Comparison of ENCODE assay signal across 25 cellular contexts in genomic region chr2:48724278-48724677, GRCh38. TPM values are rescaled to one million over a fixed set of nuclear protein-coding genes. Genes with fewer than 3 reads are reported as not detected.
DNase-seq lines count a peak whose midpoint lies in the region; ATAC-seq and TF ChIP-seq lines count a peak whose summit lies in the region.
"Had no signal": no experiment of that assay in that cellular context is flagged by ENCODE, and none has a peak within 500 bp of the region (broad histone marks: within the 10 kb centered on the region; RNA-seq: fewer than 3 reads in every experiment).

No MANE protein-coding gene starts in this region.

- H3K9me3 ChIP-seq in GM23248 (ENCODE audit: low read depth), result no peaks in the 10 kb centered on the region
- no peaks in the 10 kb centered on the region for H3K9me3 ChIP-seq in esophagus muscularis mucosa
- H3K9me3 ChIP-seq: A549; BE2C; BLaER1 treated with 17β-estradiol and CSF1 and Interleukin-3, amounts not matched to agents 10 nM and 100 nM had no signal

- H3K4me1 ChIP-seq in GM23248 (ENCODE audit: insufficient read depth) (peaks cover 26% of the 10 kb centered on the region), esophagus muscularis mucosa (peaks cover 15 to 66% (median 58%) of the 10 kb centered on the region in 4 donors)
- H3K4me1 ChIP-seq: A549; BE2C; BLaER1 treated with 17β-estradiol and CSF1 and Interleukin-3, amounts not matched to agents 10 nM and 100 nM had no signal

- H3K4me3 ChIP-seq in GM23248 (no peak overlapping the region), esophagus muscularis mucosa (no peak overlapping the region)
- H3K4me3 ChIP-seq: A549; BLaER1 treated with 17β-estradiol and CSF1 and Interleukin-3, amounts not matched to agents 10 nM and 100 nM; GM12878; GM23338 had no signal

- no peaks in the 10 kb centered on the region for H4K20me1 ChIP-seq in GM23248 (ENCODE audit: insufficient read depth)
- H4K20me1 ChIP-seq: BLaER1 treated with 17β-estradiol and CSF1 and Interleukin-3, amounts not matched to agents 10 nM and 100 nM had no signal

- H3K27me3 Mint-ChIP-seq in activated T-helper 2 cell treated with anti-CD3 and anti-CD28 coated beads, Interferon-gamma antibody, Interleukin-2, Interleukin-4, amounts not matched to agents 10 μg/mL and 5 μg/mL and 100 μg/mL, durations not matched to agents 14 hours and 24 hours and 36 hours (ENCODE audit: low read depth), result no peaks in the 10 kb centered on the region
- H3K27me3 Mint-ChIP-seq: CD8-positive, alpha-beta memory T cell had no signal

- no peaks in the 10 kb centered on the region for H3K4me1 Mint-ChIP-seq in activated T-helper 2 cell treated with anti-CD3 and anti-CD28 coated beads, Interferon-gamma antibody, Interleukin-2, Interleukin-4, amounts not matched to agents 10 μg/mL and 5 μg/mL and 100 μg/mL, durations not matched to agents 14 hours and 24 hours and 36 hours (ENCODE audit: low read depth)
- H3K4me1 Mint-ChIP-seq: CD14-positive monocyte; CD8-positive, alpha-beta memory T cell had no signal

- WGBS in GM23248 (ENCODE audit: low coverage in 1 of 2, low lambda C conversion rate in 2 of 2, missing lambda C conversion rate in 2 of 2), 2 experiments, result 63 to 66% methylated on average over 2 of the region's 2 CpGs
- WGBS in esophagus muscularis mucosa, result 59% methylated on average over 2 of the region's 2 CpGs

- no peaks in the 10 kb centered on the region for H3K9me3 Mint-ChIP-seq in activated T-helper 2 cell treated with anti-CD3 and anti-CD28 coated beads, Interferon-gamma antibody, Interleukin-2, Interleukin-4, amounts not matched to agents 10 μg/mL and 5 μg/mL and 100 μg/mL, durations not matched to agents 14 hours and 24 hours and 36 hours
- H3K9me3 Mint-ChIP-seq: CD4-positive, alpha-beta T cell; CD8-positive, alpha-beta memory T cell; GM23338; H9 had no signal

- no peak overlapping the region for H2AFZ ChIP-seq in GM23248
- H2AFZ ChIP-seq: GM23338 had no signal

- no peak overlapping the region for H3K4me3 Mint-ChIP-seq in activated T-helper 2 cell treated with anti-CD3 and anti-CD28 coated beads, Interferon-gamma antibody, Interleukin-2, Interleukin-4, amounts not matched to agents 10 μg/mL and 5 μg/mL and 100 μg/mL, durations not matched to agents 14 hours and 24 hours and 36 hours (ENCODE audit: low read depth)
- H3K4me3 Mint-ChIP-seq: CD14-positive monocyte; CD4-positive, alpha-beta T cell; CD8-positive, alpha-beta memory T cell; GM23338; H9 had no signal

- TF ChIP-seq CTCF in esophagus muscularis mucosa (IDR thresholded peaks at IDR 0.05), result no peak

- no peaks in the 10 kb centered on the region for H3K27me3 ChIP-seq in GM23248 (replicated peaks; ENCODE audit: insufficient read depth)
- no peaks in the 10 kb centered on the region for H3K27me3 ChIP-seq in esophagus muscularis mucosa
- H3K27me3 ChIP-seq: BE2C; BLaER1 treated with 17β-estradiol and CSF1 and Interleukin-3, amounts not matched to agents 10 nM and 100 nM had no signal

- no peak for DNase-seq in Right ventricle myocardium inferior (ENCODE audit: missing footprints)
- DNase-seq in left cardiac atrium, result no peak
- peak; percentile 26 for DNase-seq in GM23248
- DNase-seq in esophagus muscularis mucosa (ENCODE audit: extremely low spot score), result no peak
- DNase-seq in medulla oblongata (ENCODE audit: extremely low spot score), result peak; percentile 25
- no peak for DNase-seq in activated T-helper 2 cell treated with anti-CD3 and anti-CD28 coated beads, Interferon-gamma antibody, Interleukin-2, Interleukin-4, amounts not matched to agents 10 μg/mL and 5 μg/mL and 100 μg/mL, durations not matched to agents 14 hours and 24 hours and 36 hours (ENCODE audit: low spot score)
- no peak for DNase-seq in NCI-H1436 (lab: John Stamatoyannopoulos, UW)
- DNase-seq: 8988T; ACHN; AML-193; BE2C; CD4-positive, alpha-beta T cell; CD8-positive, alpha-beta memory T cell; DMS 273 treated with DMSO at 0.1 percent for 48 hours; DMS79; EL; GDM1; H9 had no signal

- H3K79me2 ChIP-seq in GM23248 (ENCODE audit: insufficient read depth), result no peaks in the 10 kb centered on the region

- no peak overlapping the region for H3K27ac Mint-ChIP-seq in activated T-helper 2 cell treated with anti-CD3 and anti-CD28 coated beads, Interferon-gamma antibody, Interleukin-2, Interleukin-4, amounts not matched to agents 10 μg/mL and 5 μg/mL and 100 μg/mL, durations not matched to agents 14 hours and 24 hours and 36 hours
- H3K27ac Mint-ChIP-seq: CD14-positive monocyte; CD4-positive, alpha-beta T cell; CD8-positive, alpha-beta memory T cell; GM23338; H9 had no signal

- peak; percentile 46 for ATAC-seq in Right ventricle myocardium inferior
- no peak for ATAC-seq in left cardiac atrium
- ATAC-seq: A549, GM12878, GM23338, HCT116 had no signal

- H3K4me2 ChIP-seq in GM23248 (ENCODE audit: unreplicated experiment), result peak overlapping the region; percentile 29
- H3K4me2 ChIP-seq: A549; BLaER1 treated with 17β-estradiol and CSF1 and Interleukin-3, amounts not matched to agents 10 nM and 100 nM; GM23338 had no signal

- H3K36me3 ChIP-seq in GM23248 (ENCODE audit: low read depth) (no peaks in the 10 kb centered on the region), esophagus muscularis mucosa (no peaks in the 10 kb centered on the region)
- H3K36me3 ChIP-seq: BE2C; BLaER1 treated with 17β-estradiol and CSF1 and Interleukin-3, amounts not matched to agents 10 nM and 100 nM had no signal

- intact Hi-C loops in Right ventricle myocardium inferior (cut with DNase I) (no loop called here), left cardiac atrium (cut with DNase I) (no loop called here), esophagus muscularis mucosa (cut with DNase I) (no loop called here)
- intact Hi-C loops in activated T-helper 2 cell treated with anti-CD3 and anti-CD28 coated beads, Interferon-gamma antibody, Interleukin-2, Interleukin-4, amounts not matched to agents 10 μg/mL and 5 μg/mL and 100 μg/mL, durations not matched to agents 14 hours and 24 hours and 36 hours (cut with micrococcal nuclease), result no loop called here

- H3K9me2 ChIP-seq in GM23248 (ENCODE audit: insufficient read depth), result no peaks in the 10 kb centered on the region

- H3K36me3 Mint-ChIP-seq in activated T-helper 2 cell treated with anti-CD3 and anti-CD28 coated beads, Interferon-gamma antibody, Interleukin-2, Interleukin-4, amounts not matched to agents 10 μg/mL and 5 μg/mL and 100 μg/mL, durations not matched to agents 14 hours and 24 hours and 36 hours (ENCODE audit: low read depth), result no peaks in the 10 kb centered on the region
- H3K36me3 Mint-ChIP-seq: CD14-positive monocyte; CD8-positive, alpha-beta memory T cell had no signal

- in situ Hi-C loops in GM23248 (cut with MboI), result no loop called here

- no peak overlapping the region for H3K27ac ChIP-seq in GM23248
- peak overlapping the region in 3 of 4 donors; percentile 18 to 71 (median 67) for H3K27ac ChIP-seq in esophagus muscularis mucosa (replicated peaks in 1 of 4)
- H3K27ac ChIP-seq: A549; BLaER1 treated with 17β-estradiol and CSF1 and Interleukin-3, amounts not matched to agents 10 nM and 100 nM had no signal

- TF ChIP-seq EP300 in esophagus muscularis mucosa (IDR thresholded peaks at IDR 0.05), result no peak

- H3K9ac ChIP-seq in GM23248, result no peak overlapping the region
- H3K9ac ChIP-seq: BLaER1 treated with 17β-estradiol and CSF1 and Interleukin-3, amounts not matched to agents 10 nM and 100 nM had no signal

- no peak for TF ChIP-seq POLR2A in esophagus muscularis mucosa (IDR thresholded peaks at IDR 0.05; ENCODE audit: low read depth)

- H3F3A ChIP-seq in GM23248 (ENCODE audit: insufficient read depth), result peaks cover 28% of the 10 kb centered on the region

RNA-seq across cellular contexts. Expression of gene LHCGR, which starts 31.2 kb away (rescaled TPM):
- 0.11 TPM for total RNA-seq in Right ventricle myocardium inferior
- under 1 TPM; 0.26 to 0.44 TPM for total RNA-seq in left cardiac atrium
- not detected in 2 replicates for total RNA-seq in GM23248 (2014; rRNA removed; shearing (Covaris generic))
- polyA plus RNA-seq in GM23248 (2016; fragmentation: Nextera tagmentation; extraction: Ambion mirVana), result not detected in 2 replicates
- 1 to 10 TPM in 3 of 4 donors, under 1 TPM in 1; 0.65 to 4.6 (median 2.8) TPM for total RNA-seq in esophagus muscularis mucosa
- total RNA-seq in activated T-helper 2 cell treated with anti-CD3 and anti-CD28 coated beads, Interferon-gamma antibody, Interleukin-2, Interleukin-4, amounts not matched to agents 10 μg/mL and 5 μg/mL and 100 μg/mL, durations not matched to agents 14 hours and 24 hours and 36 hours, result not detected in 2 replicates
- total RNA-seq: CD4-positive, alpha-beta T cell; CD8-positive, alpha-beta memory T cell; H4 had no signal
- polyA plus RNA-seq: A549; CD14-positive monocyte; CD8-positive, alpha-beta memory T cell had no signal

Comparison
In these comparisons a context has a peak if more than half of its experiments do, and no peak if none do; other contexts are left out.
1. DNase-seq: peak in GM23248 (single experiment) and medulla oblongata (single experiment); none in Right ventricle myocardium inferior (single experiment), left cardiac atrium (single experiment), esophagus muscularis mucosa (single experiment), activated T-helper 2 cell treated with anti-CD3 and anti-CD28 coated beads, Interferon-gamma antibody, Interleukin-2, Interleukin-4, amounts not matched to agents 10 μg/mL and 5 μg/mL and 100 μg/mL, durations not matched to agents 14 hours and 24 hours and 36 hours (single experiment) and NCI-H1436 (single experiment).